Comparison of ENCODE assay signal across 14 cellular contexts in the genomic region with DNA sequence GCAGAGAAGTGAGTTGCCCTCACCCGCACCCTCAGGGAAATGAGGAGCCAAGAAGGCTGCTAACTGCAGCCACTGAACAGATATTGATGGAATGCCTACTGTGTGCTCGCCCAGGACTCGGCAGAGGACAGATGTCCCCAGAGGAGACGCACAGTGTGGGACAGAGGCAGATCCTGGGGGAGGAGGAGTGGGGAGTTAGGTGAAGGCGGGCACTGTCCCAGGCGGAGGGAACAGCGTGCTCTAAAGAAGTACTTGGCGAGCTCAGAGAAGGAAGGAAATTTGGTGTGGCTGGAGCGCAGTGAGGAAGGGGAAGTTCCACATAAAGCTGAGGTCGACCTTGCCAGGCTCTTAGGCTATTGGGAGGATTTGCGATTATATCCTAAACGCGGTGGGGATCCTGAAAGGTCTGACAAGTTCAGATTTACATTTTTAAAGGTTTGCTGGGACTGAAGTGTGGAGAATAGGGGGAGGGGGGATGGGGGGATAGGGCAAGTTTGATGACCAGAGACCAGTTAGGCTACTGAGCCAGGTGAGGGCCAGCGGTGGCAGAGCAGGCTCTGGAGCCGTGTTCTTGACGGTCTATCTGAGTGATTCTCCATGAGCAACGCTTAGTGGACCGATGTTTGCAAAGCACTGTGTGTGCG. TPM values are rescaled to one million over a fixed set of nuclear protein-coding genes. Genes with fewer than 3 reads are reported as not detected.
A peak's percentile ranks its signal among the peaks of the same experiment; 100 is the strongest.
DNase-seq lines count a peak whose midpoint lies in the region; ATAC-seq, FAIRE-seq and TF ChIP-seq lines count a peak whose summit lies in the region.
"Had no signal": no experiment of that assay in that cellular context is flagged by ENCODE, and none has a peak within 500 bp of the region (broad histone marks: within the 10 kb centered on the region; RNA-seq: fewer than 3 reads in every experiment).

No MANE protein-coding gene starts in this region.

- POLR2A ChIA-PET in K562 (lab: Yijun Ruan, JAX): interaction anchor here (0.6 to 1.9 kb wide), 2 partner anchors 13 to 26 kb away, joined by 3 to 8 read pairs; partner anchors contain the start of gene URM1

- H3K36me3 ChIP-seq in K562 (ENCODE audit: control insufficient read depth, insufficient read depth, low read length): peaks cover 4% of the 10 kb centered on the region; the same call in 1 of the 3 replicates
- peaks cover 0 to 13% of the 10 kb centered on the region in 2 donors for H3K36me3 ChIP-seq in left lung
- H3K36me3 ChIP-seq in aorta (ENCODE audit: control insufficient read depth in 1 of 2, insufficient read depth in 2 of 2, low read length in 1 of 2): peaks cover 0 to 2% of the 10 kb centered on the region in 2 donors
- H3K36me3 ChIP-seq: adrenal gland had no signal

- peaks cover 4% of the 10 kb centered on the region for H3K4me1 Mint-ChIP-seq in activated naive CD8-positive, alpha-beta T cell (ENCODE audit: low read depth)
- peaks cover 4% of the 10 kb centered on the region for H3K4me1 Mint-ChIP-seq in activated naive CD8-positive, alpha-beta T cell treated with anti-CD3 and anti-CD28 coated beads for 36 hours

- no peak overlapping the region for H2AFZ ChIP-seq in K562 (ENCODE audit: low read depth, low read length)

- TF ChIP-seq POLR2A in K562 (conservative IDR thresholded peaks at IDR 0.05): no peak

- no peak for TF ChIP-seq RAD21 in K562 (CRISPR knock-in tag; conservative IDR thresholded peaks at IDR 0.05 in 1 of 2, IDR thresholded peaks at IDR 0.05 in 1 of 2)

- no peak for DNase-seq in activated naive CD8-positive, alpha-beta T cell treated with anti-CD3 and anti-CD28 coated beads for 36 hours
- DNase-seq in K562 (ENCODE audit: extremely low read depth in 1 of 4, low spot score in 3 of 4): no peak
- DNase-seq in left lung: no peak
- DNase-seq in aorta: no peak
- DNase-seq in NCI-H1694 (lab: John Stamatoyannopoulos, UW): no peak
- DNase-seq in stimulated activated CD4-positive, alpha-beta T cell treated with anti-CD3 and anti-CD28 coated beads, Interleukin-4, amount 100 ng/mL, for 4 hours: no peak
- DNase-seq: ACHN, NCI-H146, retina had no signal

- H3K4me1 ChIP-seq in K562 (replicated peaks in 1 of 2; ENCODE audit: control insufficient read depth in 2 of 2, insufficient read depth in 2 of 2, low read length in 2 of 2) (peaks cover 0 to 14% of the 10 kb centered on the region in 2 experiments; a peak in 3 of 5 replicates), left lung (peaks cover 0 to 10% of the 10 kb centered on the region in 2 donors), aorta (ENCODE audit: control insufficient read depth in 1 of 2, insufficient read depth in 2 of 2, low read length in 2 of 2) (no peaks in the 10 kb centered on the region)
- H3K4me1 ChIP-seq: adrenal gland had no signal

- no peak overlapping the region for H3K4me3 ChIP-seq in K562
- H3K4me3 ChIP-seq in left lung: no peak overlapping the region
- no peak overlapping the region for H3K4me3 ChIP-seq in aorta (ENCODE audit: low read length in 2 of 2)
- H3K4me3 ChIP-seq: adrenal gland had no signal

- TF ChIP-seq CTCF in K562 (IDR thresholded peaks at IDR 0.05 in 2 of 3, conservative IDR thresholded peaks at IDR 0.05 in 1 of 3; ENCODE audit: insufficient read depth in 2 of 3, low read depth in 1 of 3, low read length in 3 of 3): no peak
- no peak for TF ChIP-seq CTCF in left lung (IDR thresholded peaks at IDR 0.05)

- CTCF ChIA-PET in K562 (lab: Yijun Ruan, JAX; ENCODE audit: low intra/inter-chr PET ratio): no interaction called here

- WGBS in K562 (ENCODE audit: insufficient coverage, low coverage, missing lambda C conversion rate): 8% methylated on average over 18 of the region's 19 CpGs
- WGBS in aorta, 2 donors: 4 to 5% methylated on average over 19 of the region's 19 CpGs

- H3K27me3 Mint-ChIP-seq in activated naive CD8-positive, alpha-beta T cell: peaks cover 2% of the 10 kb centered on the region
- H3K27me3 Mint-ChIP-seq in activated naive CD8-positive, alpha-beta T cell treated with anti-CD3 and anti-CD28 coated beads for 36 hours: peaks cover 16% of the 10 kb centered on the region

- no peaks in the 10 kb centered on the region for H3K9me1 ChIP-seq in K562 (ENCODE audit: control insufficient read depth, insufficient read depth, low read length)

- no TSS peak for BruUV-seq in K562 (replicated peaks; lab: Mats Ljungman, UMichigan)

- ATAC-seq in K562: peak; percentile 57
- peak; percentile 69 for ATAC-seq in left lung
- ATAC-seq in aorta (ENCODE audit: low FRiP score): peak; percentile 65
- ATAC-seq in GM19035 (IDR thresholded peaks at IDR 0.05; ENCODE audit: unreplicated experiment): no peak

- FAIRE-seq in K562 (lab: Jason Lieb, UNC): no peak
- FAIRE-seq: G401.6, RCC 7860 had no signal

- H3K27me3 ChIP-seq in K562 (ENCODE audit: control insufficient read depth in 2 of 2, insufficient read depth in 2 of 2, low read length in 2 of 2): peaks cover 12 to 26% of the 10 kb centered on the region in 2 experiments
- peaks cover 0 to 36% of the 10 kb centered on the region in 2 donors for H3K27me3 ChIP-seq in left lung
- H3K27me3 ChIP-seq in aorta (ENCODE audit: control insufficient read depth in 1 of 2, insufficient read depth in 2 of 2, low read length in 1 of 2): no peaks in the 10 kb centered on the region
- H3K27me3 ChIP-seq: adrenal gland had no signal

- no peaks in the 10 kb centered on the region for H3K9me3 Mint-ChIP-seq in activated naive CD8-positive, alpha-beta T cell (ENCODE audit: low read depth)
- no peaks in the 10 kb centered on the region for H3K9me3 Mint-ChIP-seq in activated naive CD8-positive, alpha-beta T cell treated with anti-CD3 and anti-CD28 coated beads for 36 hours

- peaks cover 2% of the 10 kb centered on the region for H3K36me3 Mint-ChIP-seq in activated naive CD8-positive, alpha-beta T cell
- peaks cover 2% of the 10 kb centered on the region for H3K36me3 Mint-ChIP-seq in activated naive CD8-positive, alpha-beta T cell treated with anti-CD3 and anti-CD28 coated beads for 36 hours

- 0 out of 4 replicates have a peak overlapping the region, but pooled peaks of 1 of the 2 experiments have one; percentile 67 for H3K9ac ChIP-seq in K562 (ENCODE audit: insufficient read depth in 1 of 2, low read depth in 2 of 2, low read length in 2 of 2)

- intact Hi-C loops in K562 (cut with micrococcal nuclease) (no loop called here), left lung (cut with DNase I) (no loop called here), aorta (cut with DNase I) (no loop called here)

- no peak overlapping the region for H3K4me2 ChIP-seq in K562 (ENCODE audit: insufficient read depth, low read length)

- no peaks in the 10 kb centered on the region for H4K20me1 ChIP-seq in K562 (replicated peaks; ENCODE audit: control insufficient read depth, insufficient read depth, low read length)

- H3K9me3 ChIP-seq in K562 (replicated peaks; ENCODE audit: control insufficient read depth, insufficient read depth, low read depth, low read length) (no peaks in the 10 kb centered on the region), left lung (no peaks in the 10 kb centered on the region), aorta (ENCODE audit: control insufficient read depth, low read length) (no peaks in the 10 kb centered on the region)
- H3K9me3 ChIP-seq: adrenal gland had no signal

- H3K27ac ChIP-seq in K562 (ENCODE audit: extremely low read depth, low read depth, low read length) (no peak overlapping the region), left lung (no peak overlapping the region), aorta (ENCODE audit: low read depth in 1 of 2, low read length in 2 of 2) (no peak overlapping the region)

- in situ Hi-C loops in K562 (cut with MboI): no loop called here

- H3K27ac Mint-ChIP-seq in activated naive CD8-positive, alpha-beta T cell: peak overlapping the region; percentile 5
- no peak overlapping the region for H3K27ac Mint-ChIP-seq in activated naive CD8-positive, alpha-beta T cell treated with anti-CD3 and anti-CD28 coated beads for 36 hours

- TF ChIP-seq EP300 in K562 (IDR thresholded peaks at IDR 0.05; ENCODE audit: low read length): no peak

- no peak overlapping the region for H3K4me3 Mint-ChIP-seq in activated naive CD8-positive, alpha-beta T cell
- H3K4me3 Mint-ChIP-seq in activated naive CD8-positive, alpha-beta T cell treated with anti-CD3 and anti-CD28 coated beads for 36 hours: no peak overlapping the region

- H3K79me2 ChIP-seq in K562 (ENCODE audit: control insufficient read depth, insufficient read depth, low read length): no peaks in the 10 kb centered on the region

RNA-seq across cellular contexts. Expression of gene CERCAM, which starts 23.6 kb away (rescaled TPM):
- total RNA-seq in activated naive CD8-positive, alpha-beta T cell treated with anti-CD3 and anti-CD28 coated beads for 36 hours: 1 to 10 TPM; 1.4 to 2.2 TPM
- 27.2 and 83.8 TPM in 2 replicates for total RNA-seq in K562 (2011; cell fraction: chromatin; rRNA removed; ENCODE audit: low replicate concordance)
- total RNA-seq in K562 (2011; cell fraction: nucleolus; rRNA removed): 70.3 and 82.2 TPM in 2 replicates
- 35.6 and 47.3 TPM in 2 replicates for total RNA-seq in K562 (2011; cell fraction: nucleoplasm; rRNA removed)
- total RNA-seq in K562 (2014; rRNA removed) (18.0 and 20.6 TPM in 2 replicates), K562 (2014; rRNA removed; fragmentation: Illumina TruSeq; extraction: Trizol) (4.2 and 5.0 TPM in 2 replicates), K562 (2015; rRNA removed; fragmentation: Illumina TruSeq; extraction: Trizol) (18.3 and 19.0 TPM in 2 replicates), K562 (2021) (22.2 and 24.0 TPM in 2 replicates), left lung (10 to 100 TPM; 35.8 to 79.0 TPM), aorta (100 to 1,000 TPM in 1 of 2 donors, 10 to 100 TPM in 1; 46.0 to 126 TPM)
- polyA plus RNA-seq in K562 (2011; rRNA removed) (18.8 and 39.4 TPM in 2 replicates), K562 (2014; fragmentation: Illumina TruSeq; extraction: Trizol) (10.5 and 14.0 TPM in 2 replicates), K562 (2014; fragmentation: Nextera tagmentation; extraction: Ambion mirVana) (1 to 10 TPM in 1 of 2 experiments, under 1 TPM in 1; 0.75 to 1.3 TPM), K562 (2014; rRNA removed) (21.9 and 26.4 TPM in 2 replicates), aorta (10 to 100 TPM; 24.7 to 65.4 TPM)
- polyA plus RNA-seq in K562 (2011; cell fraction: cytosol; rRNA removed): 55.2 and 92.4 TPM in 2 replicates
- polyA plus RNA-seq in K562 (2011; cell fraction: nucleus; rRNA removed): 56.0 and 58.6 TPM in 2 replicates
- 25.6 and 35.2 TPM in 2 replicates for polyA plus RNA-seq in K562 (2012)
- polyA minus RNA-seq in K562 (2011; rRNA and poly(A)+ RNA removed): 10.7 and 11.9 TPM in 2 replicates
- 15.5 and 37.0 TPM in 2 replicates for polyA minus RNA-seq in K562 (2011; cell fraction: cytosol; rRNA and poly(A)+ RNA removed)
- 16.7 and 23.5 TPM in 2 replicates for polyA minus RNA-seq in K562 (2011; cell fraction: nucleus; rRNA and poly(A)+ RNA removed)

RNA-seq across cellular contexts. Expression of gene URM1, which starts 25.9 kb away (rescaled TPM):
- 10 to 100 TPM; 81.7 to 85.6 TPM for total RNA-seq in activated naive CD8-positive, alpha-beta T cell treated with anti-CD3 and anti-CD28 coated beads for 36 hours
- total RNA-seq in K562 (2011; cell fraction: chromatin; rRNA removed; ENCODE audit: low replicate concordance): 21.1 and 48.4 TPM in 2 replicates
- 27.8 and 30.0 TPM in 2 replicates for total RNA-seq in K562 (2011; cell fraction: nucleolus; rRNA removed)
- 33.7 and 46.3 TPM in 2 replicates for total RNA-seq in K562 (2011; cell fraction: nucleoplasm; rRNA removed)
- total RNA-seq in K562 (2014; rRNA removed): 53.3 and 68.0 TPM in 2 replicates
- total RNA-seq in K562 (2014; rRNA removed; fragmentation: Illumina TruSeq; extraction: Trizol): 25.4 and 35.7 TPM in 2 replicates
- 33.7 and 37.3 TPM in 2 replicates for total RNA-seq in K562 (2015; rRNA removed; fragmentation: Illumina TruSeq; extraction: Trizol)
- 82.0 and 83.8 TPM in 2 replicates for total RNA-seq in K562 (2021)
- 57.0 and 74.4 TPM in 2 replicates for polyA plus RNA-seq in K562 (2011; rRNA removed)
- polyA plus RNA-seq in K562 (2011; cell fraction: cytosol; rRNA removed): 67.6 and 87.3 TPM in 2 replicates
- 57.5 and 83.7 TPM in 2 replicates for polyA plus RNA-seq in K562 (2011; cell fraction: nucleus; rRNA removed)
- 87.7 and 104 TPM in 2 replicates for polyA plus RNA-seq in K562 (2012)
- polyA plus RNA-seq in K562 (2014; fragmentation: Illumina TruSeq; extraction: Trizol): 88.9 and 90.6 TPM in 2 replicates
- 10 to 100 TPM; 10.1 to 24.7 TPM for polyA plus RNA-seq in K562 (2014; fragmentation: Nextera tagmentation; extraction: Ambion mirVana)
- polyA plus RNA-seq in K562 (2014; rRNA removed): 72.1 and 81.3 TPM in 2 replicates
- polyA minus RNA-seq in K562 (2011; rRNA and poly(A)+ RNA removed): 19.9 and 27.1 TPM in 2 replicates
- 25.8 and 28.1 TPM in 2 replicates for polyA minus RNA-seq in K562 (2011; cell fraction: cytosol; rRNA and poly(A)+ RNA removed)
- 8.9 and 11.1 TPM in 2 replicates for polyA minus RNA-seq in K562 (2011; cell fraction: nucleus; rRNA and poly(A)+ RNA removed)
- total RNA-seq in left lung: 10 to 100 TPM; 56.4 to 59.9 TPM
- total RNA-seq in aorta: 10 to 100 TPM; 34.0 to 37.8 TPM
- polyA plus RNA-seq in aorta: 10 to 100 TPM; 24.7 to 45.5 TPM

RNA-seq across cellular contexts. Expression of gene SLC27A4, which starts 56.8 kb away (rescaled TPM):
- total RNA-seq in activated naive CD8-positive, alpha-beta T cell treated with anti-CD3 and anti-CD28 coated beads for 36 hours: 10 to 100 TPM; 21.0 to 22.8 TPM
- total RNA-seq in K562 (2011; cell fraction: chromatin; rRNA removed; ENCODE audit: low replicate concordance): 17.5 and 64.2 TPM in 2 replicates
- total RNA-seq in K562 (2011; cell fraction: nucleolus; rRNA removed): 92.4 and 92.8 TPM in 2 replicates
- 47.7 and 49.9 TPM in 2 replicates for total RNA-seq in K562 (2011; cell fraction: nucleoplasm; rRNA removed)
- 22.6 and 36.7 TPM in 2 replicates for total RNA-seq in K562 (2014; rRNA removed)
- 6.1 and 8.1 TPM in 2 replicates for total RNA-seq in K562 (2014; rRNA removed; fragmentation: Illumina TruSeq; extraction: Trizol)
- 14.0 TPM in 2 replicates for total RNA-seq in K562 (2015; rRNA removed; fragmentation: Illumina TruSeq; extraction: Trizol)
- 31.6 and 35.7 TPM in 2 replicates for total RNA-seq in K562 (2021)
- 7.9 and 9.1 TPM in 2 replicates for polyA plus RNA-seq in K562 (2011; rRNA removed)
- 7.6 and 19.7 TPM in 2 replicates for polyA plus RNA-seq in K562 (2011; cell fraction: cytosol; rRNA removed)
- 19.2 and 31.8 TPM in 2 replicates for polyA plus RNA-seq in K562 (2011; cell fraction: nucleus; rRNA removed)
- 16.1 and 21.6 TPM in 2 replicates for polyA plus RNA-seq in K562 (2012)
- 16.1 and 22.7 TPM in 2 replicates for polyA plus RNA-seq in K562 (2014; fragmentation: Illumina TruSeq; extraction: Trizol)
- under 1 TPM; 0.25 to 0.92 TPM for polyA plus RNA-seq in K562 (2014; fragmentation: Nextera tagmentation; extraction: Ambion mirVana)
- 16.0 and 18.1 TPM in 2 replicates for polyA plus RNA-seq in K562 (2014; rRNA removed)
- polyA minus RNA-seq in K562 (2011; rRNA and poly(A)+ RNA removed): 6.0 and 10.4 TPM in 2 replicates
- polyA minus RNA-seq in K562 (2011; cell fraction: cytosol; rRNA and poly(A)+ RNA removed): 14.8 and 16.7 TPM in 2 replicates
- 8.0 and 9.6 TPM in 2 replicates for polyA minus RNA-seq in K562 (2011; cell fraction: nucleus; rRNA and poly(A)+ RNA removed)
- total RNA-seq in left lung: 10 to 100 TPM; 32.7 to 33.7 TPM
- 10 to 100 TPM; 13.3 to 15.3 TPM for total RNA-seq in aorta
- 10 to 100 TPM in 1 of 2 donors, 1 to 10 TPM in 1; 9.4 to 25.8 TPM for polyA plus RNA-seq in aorta

RNA-seq across cellular contexts. Expression of gene ODF2, which starts 58.7 kb away (rescaled TPM):
- total RNA-seq in activated naive CD8-positive, alpha-beta T cell treated with anti-CD3 and anti-CD28 coated beads for 36 hours: 10 to 100 TPM; 72.7 to 76.1 TPM
- total RNA-seq in K562 (2011; cell fraction: chromatin; rRNA removed; ENCODE audit: low replicate concordance): 159 and 215 TPM in 2 replicates
- 89.5 and 89.9 TPM in 2 replicates for total RNA-seq in K562 (2011; cell fraction: nucleolus; rRNA removed)
- 111 and 132 TPM in 2 replicates for total RNA-seq in K562 (2011; cell fraction: nucleoplasm; rRNA removed)
- total RNA-seq in K562 (2014; rRNA removed): 73.7 and 76.5 TPM in 2 replicates
- 54.1 and 56.9 TPM in 2 replicates for total RNA-seq in K562 (2014; rRNA removed; fragmentation: Illumina TruSeq; extraction: Trizol)
- total RNA-seq in K562 (2015; rRNA removed; fragmentation: Illumina TruSeq; extraction: Trizol): 70.1 and 71.3 TPM in 2 replicates
- total RNA-seq in K562 (2021): 61.9 and 71.6 TPM in 2 replicates
- polyA plus RNA-seq in K562 (2011; rRNA removed): 23.1 and 33.2 TPM in 2 replicates
- 16.3 and 20.6 TPM in 2 replicates for polyA plus RNA-seq in K562 (2011; cell fraction: cytosol; rRNA removed)
- 243 and 275 TPM in 2 replicates for polyA plus RNA-seq in K562 (2011; cell fraction: nucleus; rRNA removed)
- polyA plus RNA-seq in K562 (2012): 63.5 and 64.9 TPM in 2 replicates
- polyA plus RNA-seq in K562 (2014; fragmentation: Illumina TruSeq; extraction: Trizol): 79.3 and 83.2 TPM in 2 replicates
- polyA plus RNA-seq in K562 (2014; fragmentation: Nextera tagmentation; extraction: Ambion mirVana): 10 to 100 TPM; 16.5 to 69.7 TPM
- 46.7 and 52.3 TPM in 2 replicates for polyA plus RNA-seq in K562 (2014; rRNA removed)
- polyA minus RNA-seq in K562 (2011; rRNA and poly(A)+ RNA removed): 21.7 and 24.7 TPM in 2 replicates
- polyA minus RNA-seq in K562 (2011; cell fraction: cytosol; rRNA and poly(A)+ RNA removed): 20.7 and 23.0 TPM in 2 replicates
- polyA minus RNA-seq in K562 (2011; cell fraction: nucleus; rRNA and poly(A)+ RNA removed): 25.8 and 37.1 TPM in 2 replicates
- 10 to 100 TPM; 21.0 to 21.1 TPM for total RNA-seq in left lung
- 10 to 100 TPM; 25.1 to 28.9 TPM for total RNA-seq in aorta
- polyA plus RNA-seq in aorta: 10 to 100 TPM in 1 of 2 donors, 1 to 10 TPM in 1; 2.9 to 23.6 TPM
